8 cellular contexts compared by ENCODE assay signal in the genomic region with DNA sequence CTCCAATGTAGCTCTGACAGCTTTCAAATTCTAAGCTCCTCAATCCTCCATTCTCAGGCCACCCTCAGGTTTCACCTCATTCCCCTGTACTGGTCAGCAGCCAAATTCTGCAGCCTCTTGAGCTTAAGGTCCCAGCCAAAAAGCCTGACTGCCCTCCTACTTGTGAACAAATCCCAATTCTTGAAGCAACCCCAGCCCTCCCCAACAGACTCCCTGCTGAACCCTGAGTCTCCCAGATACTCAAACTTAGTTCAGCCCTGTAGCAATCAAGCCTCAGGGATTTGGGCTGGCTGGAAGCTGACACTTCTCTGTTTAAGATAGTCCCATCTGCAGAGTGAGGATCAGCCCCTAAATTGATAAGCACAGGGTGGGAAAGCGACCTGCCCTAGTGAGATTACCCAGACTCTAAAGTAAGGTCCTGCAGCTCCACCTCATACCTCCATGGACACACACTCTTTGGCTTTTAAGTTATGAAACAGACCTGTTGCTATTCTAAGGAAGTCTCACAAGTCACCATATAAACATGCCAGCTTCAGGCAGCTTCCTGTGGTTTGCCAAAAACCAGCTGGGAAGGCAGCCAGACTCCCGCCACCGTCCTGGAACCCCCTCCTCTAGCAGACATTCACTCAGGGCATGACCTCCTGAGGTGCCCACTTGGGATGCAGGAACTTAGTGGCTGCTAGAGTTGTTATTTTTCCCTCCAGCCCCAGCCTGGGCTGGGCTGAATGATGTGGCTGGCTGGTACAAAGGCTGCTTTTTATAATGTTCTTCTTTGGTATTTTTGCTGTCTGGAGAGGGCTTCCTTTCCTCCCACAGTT.
DNase-seq lines count a peak whose midpoint lies in the region; ATAC-seq and TF ChIP-seq lines count a peak whose summit lies in the region.

No MANE protein-coding gene starts in this region.

- no peak overlapping the region for H3K27ac ChIP-seq in A673 (ENCODE audit: low read depth, low read length, poor library complexity, severe bottlenecking)

- H3K4me1 Mint-ChIP-seq in activated T-helper 17 cell treated with anti-CD3 and anti-CD28 coated beads, Interleukin-2, amount 50 U/mL, for 72 hours = peaks cover 20% of the 10 kb centered on the region
- peaks cover 26% of the 10 kb centered on the region for H3K4me1 Mint-ChIP-seq in stimulated activated memory B cell treated with anti-CD40 and anti-IgM and Interleukin-4, amounts not matched to agents 10 μg/mL and 1 μg/mL and 100 μg/mL, for 72 hours

- no peaks in the 10 kb centered on the region for H3K27me3 ChIP-seq in A673 (replicated peaks; ENCODE audit: insufficient read depth, low read depth, low read length, poor library complexity)

- peaks cover 11% of the 10 kb centered on the region for H3K4me1 ChIP-seq in A673 (ENCODE audit: insufficient read depth, low read length, poor library complexity, severe bottlenecking)

- no TSS peak for BruUV-seq in A673 (replicated peaks; lab: Mats Ljungman, UMichigan)

- peak overlapping the region; percentile 63 for H3K27ac Mint-ChIP-seq in activated T-helper 17 cell treated with anti-CD3 and anti-CD28 coated beads, Interleukin-2, amount 50 U/mL, for 72 hours
- no peak overlapping the region for H3K27ac Mint-ChIP-seq in stimulated activated memory B cell treated with anti-CD40 and anti-IgM and Interleukin-4, amounts not matched to agents 10 μg/mL and 1 μg/mL and 100 μg/mL, for 72 hours

- no peaks in the 10 kb centered on the region for H3K9me3 ChIP-seq in A673 (ENCODE audit: low read depth, low read length, poor library complexity, severe bottlenecking)

- POLR2A ChIA-PET in A673 (lab: Charles Lee; ENCODE audit: low non-redundant PET) = no interaction called here

- CTCF ChIA-PET in A673 (lab: Charles Lee) = no interaction called here

- H3K36me3 ChIP-seq in A673 (ENCODE audit: insufficient read depth, low read length, poor library complexity, severe bottlenecking) = no peaks in the 10 kb centered on the region

- H3K27me3 Mint-ChIP-seq in activated T-helper 17 cell treated with anti-CD3 and anti-CD28 coated beads, Interleukin-2, amount 50 U/mL, for 72 hours = no peaks in the 10 kb centered on the region
- H3K27me3 Mint-ChIP-seq in stimulated activated memory B cell treated with anti-CD40 and anti-IgM and Interleukin-4, amounts not matched to agents 10 μg/mL and 1 μg/mL and 100 μg/mL, for 72 hours = no peaks in the 10 kb centered on the region

- H3K36me3 Mint-ChIP-seq in activated T-helper 17 cell treated with anti-CD3 and anti-CD28 coated beads, Interleukin-2, amount 50 U/mL, for 72 hours (ENCODE audit: low read depth) = no peaks in the 10 kb centered on the region
- H3K36me3 Mint-ChIP-seq in stimulated activated memory B cell treated with anti-CD40 and anti-IgM and Interleukin-4, amounts not matched to agents 10 μg/mL and 1 μg/mL and 100 μg/mL, for 72 hours = no peaks in the 10 kb centered on the region

- ATAC-seq in GM18498 (IDR thresholded peaks at IDR 0.05; ENCODE audit: unreplicated experiment) = peak; percentile 45
- ATAC-seq in HG03066 (IDR thresholded peaks at IDR 0.05; ENCODE audit: low read depth, unreplicated experiment) = peak; percentile 57
- peak; percentile 19 for ATAC-seq in activated T-helper 17 cell treated with anti-CD3 and anti-CD28 coated beads, Interleukin-2, amount 50 U/mL, for 72 hours (replicated peaks)
- ATAC-seq in stimulated activated memory B cell treated with anti-CD40 and anti-IgM and Interleukin-4, amounts not matched to agents 10 μg/mL and 1 μg/mL and 100 μg/mL, for 72 hours = peak; percentile 27
- no peak for ATAC-seq in GM19324 (IDR thresholded peaks at IDR 0.05; ENCODE audit: low FRiP score, unreplicated experiment)

- intact Hi-C loops in A673 (cut with micrococcal nuclease; ENCODE audit: unreplicated experiment) = no loop called here

- DNase-seq in hippocampal formation (lab: John Stamatoyannopoulos, UW) (peak; percentile 84 to 87), A673 (ENCODE audit: low spot score) (no peak), NCI-H146 (lab: John Stamatoyannopoulos, UW) (no peak)

- no peak for TF ChIP-seq CTCF in A673 (conservative IDR thresholded peaks at IDR 0.05; ENCODE audit: low read depth, low read length)

- no peaks in the 10 kb centered on the region for H3K9me3 Mint-ChIP-seq in activated T-helper 17 cell treated with anti-CD3 and anti-CD28 coated beads, Interleukin-2, amount 50 U/mL, for 72 hours
- no peaks in the 10 kb centered on the region for H3K9me3 Mint-ChIP-seq in stimulated activated memory B cell treated with anti-CD40 and anti-IgM and Interleukin-4, amounts not matched to agents 10 μg/mL and 1 μg/mL and 100 μg/mL, for 72 hours

- peak overlapping the region; percentile 19 for H3K4me3 Mint-ChIP-seq in activated T-helper 17 cell treated with anti-CD3 and anti-CD28 coated beads, Interleukin-2, amount 50 U/mL, for 72 hours
- no peak overlapping the region for H3K4me3 Mint-ChIP-seq in stimulated activated memory B cell treated with anti-CD40 and anti-IgM and Interleukin-4, amounts not matched to agents 10 μg/mL and 1 μg/mL and 100 μg/mL, for 72 hours

- H3K4me3 ChIP-seq in A673 (ENCODE audit: low read depth, low read length, poor library complexity, severe bottlenecking) = no peak overlapping the region

Comparison
In these comparisons a context has a peak if more than half of its experiments do, and no peak if none do; other contexts are left out.
1. DNase-seq: peak in hippocampal formation (2 of 2); none in A673 (single experiment) and NCI-H146 (single experiment).